17 cellular contexts compared by ENCODE assay signal in the genomic region with DNA sequence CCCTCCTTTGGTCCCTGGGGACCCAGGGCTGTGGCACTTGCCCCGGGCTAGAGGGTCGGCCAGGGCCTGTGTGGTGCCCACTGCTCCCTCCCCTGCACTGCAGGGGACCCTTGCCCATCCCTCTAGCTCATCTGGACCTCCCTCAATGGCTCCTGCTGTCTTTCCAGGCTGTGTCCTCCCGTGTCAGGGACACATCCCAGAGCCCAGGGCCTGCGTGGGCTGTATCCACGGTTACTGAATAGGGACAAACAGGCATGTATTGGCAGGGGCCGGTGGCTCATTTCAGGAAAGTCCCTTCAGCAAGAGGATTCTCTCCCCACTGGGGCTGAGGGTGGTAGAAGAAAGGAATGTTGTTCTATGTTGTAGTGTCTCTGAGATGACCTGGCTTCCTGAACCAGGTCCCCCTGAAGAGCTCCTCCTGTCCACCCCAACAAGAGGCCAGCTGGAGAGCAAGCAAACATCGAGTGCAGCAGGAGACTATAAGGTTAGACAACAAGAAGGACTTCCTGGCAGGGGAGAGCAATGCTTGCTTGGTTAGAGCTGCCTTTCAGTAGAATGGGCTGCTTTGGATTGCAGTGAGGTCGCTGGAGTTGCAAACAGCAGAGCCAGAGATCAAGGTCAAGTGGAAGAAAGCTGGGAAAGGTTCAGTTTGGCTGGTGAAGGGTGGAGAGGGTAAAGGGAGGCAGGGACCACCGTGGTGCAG. TPM values are rescaled to one million over a fixed set of nuclear protein-coding genes. Genes with fewer than 3 reads are reported as not detected.
A peak's percentile ranks its signal among the peaks of the same experiment; 100 is the strongest.
DNase-seq lines count a peak whose midpoint lies in the region; FAIRE-seq and TF ChIP-seq lines count a peak whose summit lies in the region.
"Had no signal": no experiment of that assay in that cellular context is flagged by ENCODE, and none has a peak within 500 bp of the region (broad histone marks: within the 10 kb centered on the region; RNA-seq: fewer than 3 reads in every experiment).

No MANE protein-coding gene starts in this region.

- H3K4me1 Mint-ChIP-seq in activated CD4-positive, alpha-beta T cell treated with anti-CD3 and anti-CD28 coated beads, Interleukin-2, amount 10 ng/mL, durations not matched to agents 7 days and 5 days, result peaks cover 19% of the 10 kb centered on the region
- peaks cover 18% of the 10 kb centered on the region for H3K4me1 Mint-ChIP-seq in activated CD4-positive, alpha-beta T cell treated with anti-CD3 and anti-CD28 coated beads, Interleukin-2, amount 10 ng/mL, durations not matched to agents 24 days and 14 days
- H3K4me1 Mint-ChIP-seq in astrocyte (ENCODE audit: low read depth, unreplicated experiment), result peaks cover 24% of the 10 kb centered on the region

- peaks cover 30% of the 10 kb centered on the region for H3K27me3 ChIP-seq in astrocyte (ENCODE audit: insufficient read depth, low read length)
- H3K27me3 ChIP-seq: hepatocyte, right atrium auricular region, SJSA1, thyroid gland had no signal

- DNase-seq in activated CD4-positive, alpha-beta T cell treated with anti-CD3 and anti-CD28 coated beads, Interleukin-2, amount 10 ng/mL, durations not matched to agents 7 days and 5 days, result no peak
- no peak for DNase-seq in activated CD4-positive, alpha-beta T cell treated with anti-CD3 and anti-CD28 coated beads, Interleukin-2, amount 10 ng/mL, durations not matched to agents 24 days and 14 days
- DNase-seq in astrocyte (ENCODE audit: low read depth) (no peak), kidney glomerular epithelial cell (lab: John Stamatoyannopoulos, UW) (peak; percentile 25), substantia nigra (lab: John Stamatoyannopoulos, UW) (peak in 16 of 49 donors; percentile 15 to 67 (median 44)), NCI-H446 (lab: John Stamatoyannopoulos, UW) (no peak), SHP77 (lab: John Stamatoyannopoulos, UW) (no peak), SKM-1 (lab: John Stamatoyannopoulos, UW; ENCODE audit: unreplicated experiment) (no peak)
- DNase-seq: esophagus squamous epithelium had no signal

- H3K4me2 ChIP-seq in astrocyte (ENCODE audit: low read length), result no peak overlapping the region

- H3K36me3 Mint-ChIP-seq in activated CD4-positive, alpha-beta T cell treated with anti-CD3 and anti-CD28 coated beads, Interleukin-2, amount 10 ng/mL, durations not matched to agents 7 days and 5 days (ENCODE audit: low read depth), result no peaks in the 10 kb centered on the region
- H3K36me3 Mint-ChIP-seq in activated CD4-positive, alpha-beta T cell treated with anti-CD3 and anti-CD28 coated beads, Interleukin-2, amount 10 ng/mL, durations not matched to agents 24 days and 14 days (ENCODE audit: low read depth), result no peaks in the 10 kb centered on the region
- H3K36me3 Mint-ChIP-seq in astrocyte (ENCODE audit: low read depth, unreplicated experiment), result no peaks in the 10 kb centered on the region
- H3K36me3 Mint-ChIP-seq: activated CD4-positive, alpha-beta memory T cell treated with anti-CD3 and anti-CD28 coated beads for 36 hours; naive thymus-derived CD8-positive, alpha-beta T cell had no signal

- intact Hi-C loops in activated CD4-positive, alpha-beta T cell treated with anti-CD3 and anti-CD28 coated beads, Interleukin-2, amount 10 ng/mL, durations not matched to agents 24 days and 14 days (cut with micrococcal nuclease), result loop anchor here (1.0 to 10.0 kb wide), 3 partner anchors 30 to 890 kb away; a partner anchor contains a TSS

- H3K79me2 ChIP-seq in astrocyte (ENCODE audit: insufficient read depth, low read length), result no peaks in the 10 kb centered on the region
- H3K79me2 ChIP-seq: hepatocyte had no signal

- H3K4me3 ChIP-seq in astrocyte (ENCODE audit: insufficient read depth, low read depth, low read length), result no peak overlapping the region
- H3K4me3 ChIP-seq: adrenal gland, esophagus squamous epithelium, hepatocyte, right atrium auricular region, SJSA1, thyroid gland had no signal

- peaks cover 5% of the 10 kb centered on the region for H3K4me1 ChIP-seq in astrocyte (ENCODE audit: insufficient read depth, low read length)
- H3K4me1 ChIP-seq: adrenal gland, SJSA1 had no signal

- no peak for FAIRE-seq in astrocyte (lab: Jason Lieb, UNC)
- FAIRE-seq: colon had no signal

- TF ChIP-seq CTCF in astrocyte (IDR thresholded peaks at IDR 0.05; ENCODE audit: insufficient read depth, low read depth, low read length), result no peak

- H3K27me3 Mint-ChIP-seq in activated CD4-positive, alpha-beta T cell treated with anti-CD3 and anti-CD28 coated beads, Interleukin-2, amount 10 ng/mL, durations not matched to agents 7 days and 5 days, result peaks cover 9% of the 10 kb centered on the region
- peaks cover 6% of the 10 kb centered on the region for H3K27me3 Mint-ChIP-seq in activated CD4-positive, alpha-beta T cell treated with anti-CD3 and anti-CD28 coated beads, Interleukin-2, amount 10 ng/mL, durations not matched to agents 24 days and 14 days
- H3K27me3 Mint-ChIP-seq in astrocyte (ENCODE audit: low read depth, unreplicated experiment), result peaks cover 46% of the 10 kb centered on the region

- no peaks in the 10 kb centered on the region for H4K20me1 ChIP-seq in astrocyte (ENCODE audit: insufficient read depth, low read length)

- no peak overlapping the region for H3K4me3 Mint-ChIP-seq in activated CD4-positive, alpha-beta T cell treated with anti-CD3 and anti-CD28 coated beads, Interleukin-2, amount 10 ng/mL, durations not matched to agents 7 days and 5 days
- H3K4me3 Mint-ChIP-seq in activated CD4-positive, alpha-beta T cell treated with anti-CD3 and anti-CD28 coated beads, Interleukin-2, amount 10 ng/mL, durations not matched to agents 24 days and 14 days, result no peak overlapping the region
- peak overlapping the region; percentile 66 for H3K4me3 Mint-ChIP-seq in astrocyte (ENCODE audit: unreplicated experiment)
- H3K4me3 Mint-ChIP-seq: activated CD4-positive, alpha-beta memory T cell treated with anti-CD3 and anti-CD28 coated beads for 36 hours; naive thymus-derived CD8-positive, alpha-beta T cell had no signal

- H3K9me3 ChIP-seq in astrocyte (ENCODE audit: insufficient read depth, low read depth, low read length), result no peaks in the 10 kb centered on the region
- H3K9me3 ChIP-seq: adrenal gland, esophagus squamous epithelium, right atrium auricular region, SJSA1, thyroid gland had no signal

- CTCF ChIA-PET in activated CD4-positive, alpha-beta T cell treated with anti-CD3 and anti-CD28 coated beads, Interleukin-2, amount 10 ng/mL, durations not matched to agents 7 days and 5 days (lab: Charles Lee), result interaction anchor here (0.5 to 2.9 kb wide), 9 partner anchors 11 to 892 kb away, joined by 3 to 11 read pairs (median 3); no protein-coding TSS in a partner anchor

- no peak overlapping the region for H3K9ac ChIP-seq in astrocyte (ENCODE audit: low read length)

- POLR2A ChIA-PET in activated CD4-positive, alpha-beta T cell treated with anti-CD3 and anti-CD28 coated beads, Interleukin-2, amount 10 ng/mL, durations not matched to agents 7 days and 5 days (lab: Charles Lee), result no interaction called here

- peak overlapping the region; percentile 62 for H3K27ac Mint-ChIP-seq in activated CD4-positive, alpha-beta T cell treated with anti-CD3 and anti-CD28 coated beads, Interleukin-2, amount 10 ng/mL, durations not matched to agents 7 days and 5 days
- H3K27ac Mint-ChIP-seq in activated CD4-positive, alpha-beta T cell treated with anti-CD3 and anti-CD28 coated beads, Interleukin-2, amount 10 ng/mL, durations not matched to agents 24 days and 14 days, result no peak overlapping the region
- no peak overlapping the region for H3K27ac Mint-ChIP-seq in astrocyte (ENCODE audit: unreplicated experiment)
- H3K27ac Mint-ChIP-seq: activated CD4-positive, alpha-beta memory T cell treated with anti-CD3 and anti-CD28 coated beads for 36 hours had no signal

- H3K9me3 Mint-ChIP-seq in activated CD4-positive, alpha-beta T cell treated with anti-CD3 and anti-CD28 coated beads, Interleukin-2, amount 10 ng/mL, durations not matched to agents 7 days and 5 days, result no peaks in the 10 kb centered on the region
- no peaks in the 10 kb centered on the region for H3K9me3 Mint-ChIP-seq in activated CD4-positive, alpha-beta T cell treated with anti-CD3 and anti-CD28 coated beads, Interleukin-2, amount 10 ng/mL, durations not matched to agents 24 days and 14 days
- H3K9me3 Mint-ChIP-seq in astrocyte (ENCODE audit: unreplicated experiment), result no peaks in the 10 kb centered on the region
- H3K9me3 Mint-ChIP-seq: activated CD4-positive, alpha-beta memory T cell treated with anti-CD3 and anti-CD28 coated beads for 36 hours; naive thymus-derived CD8-positive, alpha-beta T cell had no signal

- no peaks in the 10 kb centered on the region for H3K36me3 ChIP-seq in astrocyte (ENCODE audit: insufficient read depth, low read length)
- H3K36me3 ChIP-seq: adrenal gland, esophagus squamous epithelium, right atrium auricular region, SJSA1, thyroid gland had no signal

- H2AFZ ChIP-seq in astrocyte (ENCODE audit: low read depth, low read length), result no peak overlapping the region
- H2AFZ ChIP-seq: hepatocyte had no signal

- H3K27ac ChIP-seq in astrocyte (ENCODE audit: low read depth, low read length) (no peak overlapping the region), substantia nigra (ENCODE audit: low read depth, low read length, poor library complexity, severe bottlenecking) (peak overlapping the region; percentile 40)
- H3K27ac ChIP-seq: adrenal gland, esophagus squamous epithelium, hepatocyte, right atrium auricular region, SJSA1 had no signal

RNA-seq across cellular contexts. Expression of a gene that starts 1.0 kb away (rescaled TPM):
- total RNA-seq in activated CD4-positive, alpha-beta T cell treated with anti-CD3 and anti-CD28 coated beads, Interleukin-2, amount 10 ng/mL, durations not matched to agents 7 days and 5 days, result not detected
- total RNA-seq in activated CD4-positive, alpha-beta T cell treated with anti-CD3 and anti-CD28 coated beads, Interleukin-2, amount 10 ng/mL, durations not matched to agents 24 days and 14 days, result not detected in 2 replicates
- 2.4 and 2.5 TPM in 2 replicates for total RNA-seq in astrocyte
- total RNA-seq: activated CD4-positive, alpha-beta memory T cell treated with anti-CD3 and anti-CD28 coated beads for 36 hours; esophagus squamous epithelium; SJSA1 had no signal
